9 cellular contexts compared by ENCODE assay signal in the genomic region with DNA sequence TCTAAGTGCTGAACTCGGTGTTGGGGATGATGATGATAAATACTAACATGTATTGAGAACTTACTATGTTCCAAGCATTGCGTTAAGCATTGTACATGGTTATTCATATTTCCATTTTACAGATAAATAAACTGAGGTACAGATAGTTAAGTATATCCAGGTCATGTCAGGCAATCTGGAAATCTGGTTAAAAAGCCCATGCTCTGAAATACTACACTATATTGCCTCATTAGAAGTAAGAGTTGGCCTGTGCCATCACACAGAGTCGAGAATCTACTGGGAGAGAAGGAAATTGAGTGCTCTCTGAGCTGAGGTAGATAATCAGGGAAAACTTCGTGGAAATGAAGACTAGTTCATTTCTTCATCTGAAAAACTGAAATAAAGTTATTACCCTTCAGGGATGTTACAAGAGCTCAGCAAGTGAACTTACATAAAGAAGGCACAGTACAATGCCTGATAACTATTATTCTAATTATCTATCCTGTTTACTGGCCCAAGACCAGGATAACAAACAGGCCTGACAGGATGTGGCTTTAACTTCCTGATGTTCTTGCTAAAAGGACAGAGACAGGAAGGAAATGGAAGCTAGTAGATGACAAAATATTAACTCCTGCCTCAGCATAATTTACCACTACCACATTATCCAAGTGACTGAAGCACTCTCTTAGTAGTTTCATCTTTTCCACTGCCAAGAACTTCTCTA.
A peak's percentile ranks its signal among the peaks of the same experiment; 100 is the strongest.
DNase-seq lines count a peak whose midpoint lies in the region; ATAC-seq and TF ChIP-seq lines count a peak whose summit lies in the region.
"Had no signal": no experiment of that assay in that cellular context is flagged by ENCODE, and none has a peak within 500 bp of the region (broad histone marks: within the 10 kb centered on the region; RNA-seq: fewer than 3 reads in every experiment).

No MANE protein-coding gene starts in this region.

- H3K36me3 Mint-ChIP-seq in stimulated activated naive B cell treated with anti-CD40 and anti-IgM and Interleukin-4, amounts not matched to agents 10 μg/mL and 1 μg/mL and 100 μg/mL, for 72 hours: peaks cover 33 to 45% of the 10 kb centered on the region in 2 donors

- H3K4me3 Mint-ChIP-seq in stimulated activated naive B cell treated with anti-CD40 and anti-IgM and Interleukin-4, amounts not matched to agents 10 μg/mL and 1 μg/mL and 100 μg/mL, for 72 hours: no peak overlapping the region

- peak; percentile 13 for DNase-seq in NOMO-1 treated with DMSO at 0.1 percent for 48 hours (lab: John Stamatoyannopoulos, UW; ENCODE audit: unreplicated experiment)
- DNase-seq in NOMO-1 treated with dmso at 0.1 percent for 144 hours (lab: John Stamatoyannopoulos, UW; ENCODE audit: unreplicated experiment): no peak
- DNase-seq in Right ventricle myocardium superior: no peak
- DNase-seq in stimulated activated naive B cell treated with anti-CD40 and anti-IgM and Interleukin-4, amounts not matched to agents 10 μg/mL and 1 μg/mL and 100 μg/mL, for 72 hours: no peak
- DNase-seq in activated CD4-positive, CD25-positive, alpha-beta regulatory T cell treated with anti-CD3 and anti-CD28 coated beads, Interleukin-2, amount 50 U/mL, for 72 hours: no peak
- no peak for DNase-seq in activated effector memory CD4-positive, alpha-beta T cell treated with Interleukin-2 at 50 U/mL for 16 hours
- DNase-seq: NCI-H1436 treated with DMSO at 0.1 percent for 48 hours had no signal

- peak overlapping the region; percentile 3 for H3K27ac Mint-ChIP-seq in stimulated activated naive B cell treated with anti-CD40 and anti-IgM and Interleukin-4, amounts not matched to agents 10 μg/mL and 1 μg/mL and 100 μg/mL, for 72 hours

- no peaks in the 10 kb centered on the region for H3K27me3 Mint-ChIP-seq in stimulated activated naive B cell treated with anti-CD40 and anti-IgM and Interleukin-4, amounts not matched to agents 10 μg/mL and 1 μg/mL and 100 μg/mL, for 72 hours

- H3K9me3 Mint-ChIP-seq in stimulated activated naive B cell treated with anti-CD40 and anti-IgM and Interleukin-4, amounts not matched to agents 10 μg/mL and 1 μg/mL and 100 μg/mL, for 72 hours: no peaks in the 10 kb centered on the region

- intact Hi-C loops in Right ventricle myocardium superior (cut with DNase I): no loop called here

- ATAC-seq in SK-N-SH treated with all-trans-retinoic acid at 6 μM for 48 hours (peak; percentile 24; the same call in 2 of the 3 replicates), Right ventricle myocardium superior (ENCODE audit: poor library complexity) (peak; percentile 81), GM18511 (IDR thresholded peaks at IDR 0.05; ENCODE audit: unreplicated experiment) (no peak)
- no peak for ATAC-seq in stimulated activated naive B cell treated with anti-CD40 and anti-IgM and Interleukin-4, amounts not matched to agents 10 μg/mL and 1 μg/mL and 100 μg/mL, for 72 hours (replicated peaks)

- H3K4me1 Mint-ChIP-seq in stimulated activated naive B cell treated with anti-CD40 and anti-IgM and Interleukin-4, amounts not matched to agents 10 μg/mL and 1 μg/mL and 100 μg/mL, for 72 hours: peaks cover 11 to 21% of the 10 kb centered on the region in 2 donors

TF ChIP-seq in SK-N-SH treated with all-trans-retinoic acid at 6 μM for 48 hours, 23 proteins besides CTCF, POLR2A, EP300 and RAD21:
- TF ChIP-seq ZFP3 (CRISPR knock-in tag; IDR thresholded peaks at IDR 0.05) (no peak), ZFP30 (CRISPR knock-in tag; IDR thresholded peaks at IDR 0.05) (no peak), ZNF8 (CRISPR knock-in tag; IDR thresholded peaks at IDR 0.05) (no peak), OSR1 (CRISPR knock-in tag; IDR thresholded peaks at IDR 0.05) (no peak), RARB (CRISPR knock-in tag; IDR thresholded peaks at IDR 0.05) (no peak), ZNF70 (CRISPR knock-in tag; IDR thresholded peaks at IDR 0.05) (no peak), GLIS3 (CRISPR knock-in tag; IDR thresholded peaks at IDR 0.05) (no peak), ISL1 (CRISPR knock-in tag; IDR thresholded peaks at IDR 0.05) (no peak), CSDC2 (CRISPR knock-in tag; IDR thresholded peaks at IDR 0.05) (no peak)
- TF ChIP-seq, protein P1, sequence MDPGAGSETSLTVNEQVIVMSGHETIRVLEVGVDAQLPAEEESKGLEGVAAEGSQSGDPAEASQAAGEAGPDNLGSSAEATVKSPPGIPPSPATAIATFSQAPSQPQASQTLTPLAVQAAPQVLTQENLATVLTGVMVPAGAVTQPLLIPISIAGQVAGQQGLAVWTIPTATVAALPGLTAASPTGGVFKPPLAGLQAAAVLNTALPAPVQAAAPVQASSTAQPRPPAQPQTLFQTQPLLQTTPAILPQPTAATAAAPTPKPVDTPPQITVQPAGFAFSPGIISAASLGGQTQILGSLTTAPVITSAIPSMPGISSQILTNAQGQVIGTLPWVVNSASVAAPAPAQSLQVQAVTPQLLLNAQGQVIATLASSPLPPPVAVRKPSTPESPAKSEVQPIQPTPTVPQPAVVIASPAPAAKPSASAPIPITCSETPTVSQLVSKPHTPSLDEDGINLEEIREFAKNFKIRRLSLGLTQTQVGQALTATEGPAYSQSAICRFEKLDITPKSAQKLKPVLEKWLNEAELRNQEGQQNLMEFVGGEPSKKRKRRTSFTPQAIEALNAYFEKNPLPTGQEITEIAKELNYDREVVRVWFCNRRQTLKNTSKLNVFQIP (CRISPR knock-in tag; IDR thresholded peaks at IDR 0.05; ENCODE audit: borderline replicate concordance, low read depth): no peak
- TF ChIP-seq, protein P2, sequence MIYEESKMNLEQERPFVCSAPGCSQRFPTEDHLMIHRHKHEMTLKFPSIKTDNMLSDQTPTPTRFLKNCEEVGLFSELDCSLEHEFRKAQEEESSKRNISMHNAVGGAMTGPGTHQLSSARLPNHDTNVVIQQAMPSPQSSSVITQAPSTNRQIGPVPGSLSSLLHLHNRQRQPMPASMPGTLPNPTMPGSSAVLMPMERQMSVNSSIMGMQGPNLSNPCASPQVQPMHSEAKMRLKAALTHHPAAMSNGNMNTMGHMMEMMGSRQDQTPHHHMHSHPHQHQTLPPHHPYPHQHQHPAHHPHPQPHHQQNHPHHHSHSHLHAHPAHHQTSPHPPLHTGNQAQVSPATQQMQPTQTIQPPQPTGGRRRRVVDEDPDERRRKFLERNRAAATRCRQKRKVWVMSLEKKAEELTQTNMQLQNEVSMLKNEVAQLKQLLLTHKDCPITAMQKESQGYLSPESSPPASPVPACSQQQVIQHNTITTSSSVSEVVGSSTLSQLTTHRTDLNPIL (CRISPR knock-in tag; IDR thresholded peaks at IDR 0.05; ENCODE audit: low read depth): no peak
- TF ChIP-seq, protein P3, sequence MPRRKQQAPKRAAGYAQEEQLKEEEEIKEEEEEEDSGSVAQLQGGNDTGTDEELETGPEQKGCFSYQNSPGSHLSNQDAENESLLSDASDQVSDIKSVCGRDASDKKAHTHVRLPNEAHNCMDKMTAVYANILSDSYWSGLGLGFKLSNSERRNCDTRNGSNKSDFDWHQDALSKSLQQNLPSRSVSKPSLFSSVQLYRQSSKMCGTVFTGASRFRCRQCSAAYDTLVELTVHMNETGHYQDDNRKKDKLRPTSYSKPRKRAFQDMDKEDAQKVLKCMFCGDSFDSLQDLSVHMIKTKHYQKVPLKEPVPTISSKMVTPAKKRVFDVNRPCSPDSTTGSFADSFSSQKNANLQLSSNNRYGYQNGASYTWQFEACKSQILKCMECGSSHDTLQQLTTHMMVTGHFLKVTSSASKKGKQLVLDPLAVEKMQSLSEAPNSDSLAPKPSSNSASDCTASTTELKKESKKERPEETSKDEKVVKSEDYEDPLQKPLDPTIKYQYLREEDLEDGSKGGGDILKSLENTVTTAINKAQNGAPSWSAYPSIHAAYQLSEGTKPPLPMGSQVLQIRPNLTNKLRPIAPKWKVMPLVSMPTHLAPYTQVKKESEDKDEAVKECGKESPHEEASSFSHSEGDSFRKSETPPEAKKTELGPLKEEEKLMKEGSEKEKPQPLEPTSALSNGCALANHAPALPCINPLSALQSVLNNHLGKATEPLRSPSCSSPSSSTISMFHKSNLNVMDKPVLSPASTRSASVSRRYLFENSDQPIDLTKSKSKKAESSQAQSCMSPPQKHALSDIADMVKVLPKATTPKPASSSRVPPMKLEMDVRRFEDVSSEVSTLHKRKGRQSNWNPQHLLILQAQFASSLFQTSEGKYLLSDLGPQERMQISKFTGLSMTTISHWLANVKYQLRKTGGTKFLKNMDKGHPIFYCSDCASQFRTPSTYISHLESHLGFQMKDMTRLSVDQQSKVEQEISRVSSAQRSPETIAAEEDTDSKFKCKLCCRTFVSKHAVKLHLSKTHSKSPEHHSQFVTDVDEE (CRISPR knock-in tag; IDR thresholded peaks at IDR 0.05): no peak

Comparison
In these comparisons a context has a peak if more than half of its experiments do, and no peak if none do; other contexts are left out.
1. ATAC-seq: peak in SK-N-SH treated with all-trans-retinoic acid at 6 μM for 48 hours (single experiment) and Right ventricle myocardium superior (single experiment); none in stimulated activated naive B cell treated with anti-CD40 and anti-IgM and Interleukin-4, amounts not matched to agents 10 μg/mL and 1 μg/mL and 100 μg/mL, for 72 hours (0 of 2) and GM18511 (single experiment).